ENCODE assay signal across 18 cellular contexts in the genomic region with DNA sequence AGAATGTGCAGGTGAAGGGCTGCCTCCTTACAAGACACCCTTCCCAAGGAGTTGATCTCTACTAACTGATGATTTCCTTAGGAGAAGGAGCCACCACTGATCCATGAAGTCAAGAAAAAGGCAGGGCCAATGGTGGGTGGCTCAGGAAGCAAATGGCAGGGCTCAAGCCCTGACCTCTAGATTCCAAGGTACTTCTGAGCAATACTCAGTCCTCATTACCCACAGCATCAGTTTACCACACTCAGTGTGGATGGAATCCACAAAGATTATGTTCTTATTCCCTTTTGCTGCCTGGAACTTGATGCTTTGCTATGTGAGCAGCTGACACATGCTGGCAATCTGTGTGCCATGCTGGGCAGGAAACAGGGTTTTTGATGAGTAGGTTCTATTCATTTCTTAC.
DNase-seq lines count a peak whose midpoint lies in the region; ATAC-seq, FAIRE-seq and TF ChIP-seq lines count a peak whose summit lies in the region.
"Had no signal": no experiment of that assay in that cellular context is flagged by ENCODE, and none has a peak within 500 bp of the region (broad histone marks: within the 10 kb centered on the region; RNA-seq: fewer than 3 reads in every experiment).

No MANE protein-coding gene starts in this region.

- POLR2A ChIA-PET in WTC11 (lab: Charles Lee), result no interaction called here
- POLR2A ChIA-PET in activated CD4-positive, alpha-beta memory T cell treated with anti-CD3 and anti-CD28 coated beads for 36 hours (lab: Charles Lee), result no interaction called here

- ATAC-seq in WTC11, result no peak
- ATAC-seq: GM12878, GM23338 had no signal

- H3K9me3 Mint-ChIP-seq in WTC11, result peaks cover 22% of the 10 kb centered on the region
- H3K9me3 Mint-ChIP-seq in activated CD4-positive, alpha-beta memory T cell treated with anti-CD3 and anti-CD28 coated beads for 36 hours, result peaks cover 8% of the 10 kb centered on the region

- CTCF ChIA-PET in WTC11 (lab: Charles Lee), result no interaction called here
- CTCF ChIA-PET in activated CD4-positive, alpha-beta memory T cell treated with anti-CD3 and anti-CD28 coated beads for 36 hours (lab: Charles Lee), result no interaction called here

- no peak for TF ChIP-seq CTCF in WTC11 (IDR thresholded peaks at IDR 0.05)

- 0 out of 2 replicates have a peak overlapping the region, but pooled peaks have one; percentile 36 for H3K27ac Mint-ChIP-seq in WTC11
- H3K27ac Mint-ChIP-seq in activated CD4-positive, alpha-beta memory T cell treated with anti-CD3 and anti-CD28 coated beads for 36 hours, result no peak overlapping the region
- H3K27ac Mint-ChIP-seq: CD4-positive, alpha-beta memory T cell; GM23338; HFFc6 had no signal

- DNase-seq in GM12891 (ENCODE audit: insufficient read length, low spot score), result no peak
- DNase-seq in WTC11 (ENCODE audit: low spot score), result no peak
- peak; percentile 27 for DNase-seq in fibroblast of gingiva (ENCODE audit: low read depth)
- DNase-seq in NCI-H446 (lab: John Stamatoyannopoulos, UW), result no peak
- DNase-seq in activated CD4-positive, alpha-beta T cell treated with anti-CD3 and anti-CD28 coated beads, Interleukin-2, amount 50 U/mL, for 4 hours, result no peak
- DNase-seq in activated CD4-positive, alpha-beta memory T cell treated with anti-CD3 and anti-CD28 coated beads for 36 hours, result no peak
- DNase-seq: C1 segment of cervical spinal cord; Calu3; CD4-positive, alpha-beta memory T cell; COR-L47; DMS79; EL; GDM1; HFFc6 had no signal

- FAIRE-seq in GM12891 (lab: Jason Lieb, UNC), result peak; percentile 16
- FAIRE-seq: GM12878, GM18507, H54 had no signal

- no peaks in the 10 kb centered on the region for H3K27me3 Mint-ChIP-seq in WTC11 (ENCODE audit: low read depth)
- peaks cover 3% of the 10 kb centered on the region for H3K27me3 Mint-ChIP-seq in activated CD4-positive, alpha-beta memory T cell treated with anti-CD3 and anti-CD28 coated beads for 36 hours
- H3K27me3 Mint-ChIP-seq: CD4-positive, alpha-beta memory T cell had no signal

- H3K4me1 Mint-ChIP-seq in WTC11, result peaks cover 9% of the 10 kb centered on the region
- H3K4me1 Mint-ChIP-seq in activated CD4-positive, alpha-beta memory T cell treated with anti-CD3 and anti-CD28 coated beads for 36 hours (ENCODE audit: low read depth), result no peaks in the 10 kb centered on the region
- H3K4me1 Mint-ChIP-seq: CD4-positive, alpha-beta memory T cell; GM23338 had no signal

- peaks cover 17% of the 10 kb centered on the region for H3K36me3 Mint-ChIP-seq in WTC11
- H3K36me3 Mint-ChIP-seq in activated CD4-positive, alpha-beta memory T cell treated with anti-CD3 and anti-CD28 coated beads for 36 hours, result peaks cover 2% of the 10 kb centered on the region
- H3K36me3 Mint-ChIP-seq: CD4-positive, alpha-beta memory T cell had no signal

- H3K4me3 Mint-ChIP-seq in WTC11, result no peak overlapping the region
- H3K4me3 Mint-ChIP-seq in activated CD4-positive, alpha-beta memory T cell treated with anti-CD3 and anti-CD28 coated beads for 36 hours, result no peak overlapping the region
- H3K4me3 Mint-ChIP-seq: CD4-positive, alpha-beta memory T cell; GM23338; HFFc6 had no signal

- intact Hi-C loops in activated CD4-positive, alpha-beta memory T cell treated with anti-CD3 and anti-CD28 coated beads for 36 hours (cut with micrococcal nuclease), result loop anchor here (1.0 kb wide), 1 partner anchor 11 kb away; no protein-coding TSS in a partner anchor

- TF ChIP-seq POLR2A in GM12891 (IDR thresholded peaks at IDR 0.05; ENCODE audit: low read depth, low read length), result no peak

TF ChIP-seq in GM12891, 5 proteins besides CTCF, POLR2A, EP300 and RAD21:
- TF ChIP-seq PAX5 (IDR thresholded peaks at IDR 0.05; ENCODE audit: insufficient read depth, low read length, severe bottlenecking) (no peak), POU2F2 (IDR thresholded peaks at IDR 0.05; ENCODE audit: low read depth, low read length) (no peak)

TF ChIP-seq in WTC11, 78 proteins besides CTCF, POLR2A, EP300 and RAD21 (continues in another document):
- TF ChIP-seq, protein P1, sequence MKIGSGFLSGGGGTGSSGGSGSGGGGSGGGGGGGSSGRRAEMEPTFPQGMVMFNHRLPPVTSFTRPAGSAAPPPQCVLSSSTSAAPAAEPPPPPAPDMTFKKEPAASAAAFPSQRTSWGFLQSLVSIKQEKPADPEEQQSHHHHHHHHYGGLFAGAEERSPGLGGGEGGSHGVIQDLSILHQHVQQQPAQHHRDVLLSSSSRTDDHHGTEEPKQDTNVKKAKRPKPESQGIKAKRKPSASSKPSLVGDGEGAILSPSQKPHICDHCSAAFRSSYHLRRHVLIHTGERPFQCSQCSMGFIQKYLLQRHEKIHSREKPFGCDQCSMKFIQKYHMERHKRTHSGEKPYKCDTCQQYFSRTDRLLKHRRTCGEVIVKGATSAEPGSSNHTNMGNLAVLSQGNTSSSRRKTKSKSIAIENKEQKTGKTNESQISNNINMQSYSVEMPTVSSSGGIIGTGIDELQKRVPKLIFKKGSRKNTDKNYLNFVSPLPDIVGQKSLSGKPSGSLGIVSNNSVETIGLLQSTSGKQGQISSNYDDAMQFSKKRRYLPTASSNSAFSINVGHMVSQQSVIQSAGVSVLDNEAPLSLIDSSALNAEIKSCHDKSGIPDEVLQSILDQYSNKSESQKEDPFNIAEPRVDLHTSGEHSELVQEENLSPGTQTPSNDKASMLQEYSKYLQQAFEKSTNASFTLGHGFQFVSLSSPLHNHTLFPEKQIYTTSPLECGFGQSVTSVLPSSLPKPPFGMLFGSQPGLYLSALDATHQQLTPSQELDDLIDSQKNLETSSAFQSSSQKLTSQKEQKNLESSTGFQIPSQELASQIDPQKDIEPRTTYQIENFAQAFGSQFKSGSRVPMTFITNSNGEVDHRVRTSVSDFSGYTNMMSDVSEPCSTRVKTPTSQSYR (CRISPR knock-in tag; IDR thresholded peaks at IDR 0.05), result no peak
- no peak for TF ChIP-seq NFYB (CRISPR knock-in tag; conservative IDR thresholded peaks at IDR 0.05; ENCODE audit: low read depth)
- TF ChIP-seq, protein P2, sequence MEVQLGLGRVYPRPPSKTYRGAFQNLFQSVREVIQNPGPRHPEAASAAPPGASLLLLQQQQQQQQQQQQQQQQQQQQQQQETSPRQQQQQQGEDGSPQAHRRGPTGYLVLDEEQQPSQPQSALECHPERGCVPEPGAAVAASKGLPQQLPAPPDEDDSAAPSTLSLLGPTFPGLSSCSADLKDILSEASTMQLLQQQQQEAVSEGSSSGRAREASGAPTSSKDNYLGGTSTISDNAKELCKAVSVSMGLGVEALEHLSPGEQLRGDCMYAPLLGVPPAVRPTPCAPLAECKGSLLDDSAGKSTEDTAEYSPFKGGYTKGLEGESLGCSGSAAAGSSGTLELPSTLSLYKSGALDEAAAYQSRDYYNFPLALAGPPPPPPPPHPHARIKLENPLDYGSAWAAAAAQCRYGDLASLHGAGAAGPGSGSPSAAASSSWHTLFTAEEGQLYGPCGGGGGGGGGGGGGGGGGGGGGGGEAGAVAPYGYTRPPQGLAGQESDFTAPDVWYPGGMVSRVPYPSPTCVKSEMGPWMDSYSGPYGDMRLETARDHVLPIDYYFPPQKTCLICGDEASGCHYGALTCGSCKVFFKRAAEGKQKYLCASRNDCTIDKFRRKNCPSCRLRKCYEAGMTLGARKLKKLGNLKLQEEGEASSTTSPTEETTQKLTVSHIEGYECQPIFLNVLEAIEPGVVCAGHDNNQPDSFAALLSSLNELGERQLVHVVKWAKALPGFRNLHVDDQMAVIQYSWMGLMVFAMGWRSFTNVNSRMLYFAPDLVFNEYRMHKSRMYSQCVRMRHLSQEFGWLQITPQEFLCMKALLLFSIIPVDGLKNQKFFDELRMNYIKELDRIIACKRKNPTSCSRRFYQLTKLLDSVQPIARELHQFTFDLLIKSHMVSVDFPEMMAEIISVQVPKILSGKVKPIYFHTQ (CRISPR knock-in tag; IDR thresholded peaks at IDR 0.05), result no peak
- no peak for TF ChIP-seq NFE2L1 (CRISPR knock-in tag; IDR thresholded peaks at IDR 0.05)
- TF ChIP-seq ZNF671 (CRISPR knock-in tag; IDR thresholded peaks at IDR 0.05), result no peak
- TF ChIP-seq, protein P3, sequence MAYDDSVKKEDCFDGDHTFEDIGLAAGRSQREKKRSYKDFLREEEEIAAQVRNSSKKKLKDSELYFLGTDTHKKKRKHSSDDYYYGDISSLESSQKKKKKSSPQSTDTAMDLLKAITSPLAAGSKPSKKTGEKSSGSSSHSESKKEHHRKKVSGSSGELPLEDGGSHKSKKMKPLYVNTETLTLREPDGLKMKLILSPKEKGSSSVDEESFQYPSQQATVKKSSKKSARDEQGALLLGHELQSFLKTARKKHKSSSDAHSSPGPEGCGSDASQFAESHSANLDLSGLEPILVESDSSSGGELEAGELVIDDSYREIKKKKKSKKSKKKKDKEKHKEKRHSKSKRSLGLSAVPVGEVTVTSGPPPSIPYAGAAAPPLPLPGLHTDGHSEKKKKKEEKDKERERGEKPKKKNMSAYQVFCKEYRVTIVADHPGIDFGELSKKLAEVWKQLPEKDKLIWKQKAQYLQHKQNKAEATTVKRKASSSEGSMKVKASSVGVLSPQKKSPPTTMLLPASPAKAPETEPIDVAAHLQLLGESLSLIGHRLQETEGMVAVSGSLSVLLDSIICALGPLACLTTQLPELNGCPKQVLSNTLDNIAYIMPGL (CRISPR knock-in tag; IDR thresholded peaks at IDR 0.05), result no peak
- TF ChIP-seq, protein P4, sequence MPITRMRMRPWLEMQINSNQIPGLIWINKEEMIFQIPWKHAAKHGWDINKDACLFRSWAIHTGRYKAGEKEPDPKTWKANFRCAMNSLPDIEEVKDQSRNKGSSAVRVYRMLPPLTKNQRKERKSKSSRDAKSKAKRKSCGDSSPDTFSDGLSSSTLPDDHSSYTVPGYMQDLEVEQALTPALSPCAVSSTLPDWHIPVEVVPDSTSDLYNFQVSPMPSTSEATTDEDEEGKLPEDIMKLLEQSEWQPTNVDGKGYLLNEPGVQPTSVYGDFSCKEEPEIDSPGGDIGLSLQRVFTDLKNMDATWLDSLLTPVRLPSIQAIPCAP (CRISPR knock-in tag; IDR thresholded peaks at IDR 0.05), result no peak
- TF ChIP-seq, protein P5, sequence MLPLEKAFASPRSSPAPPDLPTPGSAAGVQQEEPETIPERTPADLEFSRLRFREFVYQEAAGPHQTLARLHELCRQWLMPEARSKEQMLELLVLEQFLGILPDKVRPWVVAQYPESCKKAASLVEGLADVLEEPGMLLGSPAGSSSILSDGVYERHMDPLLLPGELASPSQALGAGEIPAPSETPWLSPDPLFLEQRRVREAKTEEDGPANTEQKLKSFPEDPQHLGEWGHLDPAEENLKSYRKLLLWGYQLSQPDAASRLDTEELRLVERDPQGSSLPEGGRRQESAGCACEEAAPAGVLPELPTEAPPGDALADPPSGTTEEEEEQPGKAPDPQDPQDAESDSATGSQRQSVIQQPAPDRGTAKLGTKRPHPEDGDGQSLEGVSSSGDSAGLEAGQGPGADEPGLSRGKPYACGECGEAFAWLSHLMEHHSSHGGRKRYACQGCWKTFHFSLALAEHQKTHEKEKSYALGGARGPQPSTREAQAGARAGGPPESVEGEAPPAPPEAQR (CRISPR knock-in tag; IDR thresholded peaks at IDR 0.05), result no peak
- no peak for TF ChIP-seq ATF1 (CRISPR knock-in tag; IDR thresholded peaks at IDR 0.05)
